In genomic region chr9:95504053-95504963, GRCh38 we compare ENCODE assay signal across 9 cellular contexts. TPM values are rescaled to one million over a fixed set of nuclear protein-coding genes. Genes with fewer than 3 reads are reported as not detected.
A peak's percentile ranks its signal among the peaks of the same experiment; 100 is the strongest.
DNase-seq lines count a peak whose midpoint lies in the region; ATAC-seq and TF ChIP-seq lines count a peak whose summit lies in the region.
"Had no signal": no experiment of that assay in that cellular context is flagged by ENCODE, and none has a peak within 500 bp of the region (broad histone marks: within the 10 kb centered on the region; RNA-seq: fewer than 3 reads in every experiment).

No MANE protein-coding gene starts in this region.

- no peak for TF ChIP-seq EP300 in suprapubic skin (IDR thresholded peaks at IDR 0.05)

- H3K27me3 ChIP-seq in left ventricle myocardium inferior (ENCODE audit: low read depth), result no peaks in the 10 kb centered on the region
- no peaks in the 10 kb centered on the region for H3K27me3 ChIP-seq in suprapubic skin

- H3K36me3 ChIP-seq in left ventricle myocardium inferior, result no peaks in the 10 kb centered on the region
- no peaks in the 10 kb centered on the region for H3K36me3 ChIP-seq in suprapubic skin

- 53% methylated on average over 15 of the region's 15 CpGs for WGBS in suprapubic skin

- DNase-seq in SIG-M5 treated with dmso at 0.1 percent for 504 hours (lab: John Stamatoyannopoulos, UW; ENCODE audit: unreplicated experiment) (peak; percentile 44), SIG-M5 (lab: John Stamatoyannopoulos, UW) (no peak), SW480 (ENCODE audit: low spot score) (peak; percentile 29), left ventricle myocardium inferior (no peak), suprapubic skin (ENCODE audit: low spot score in 2 of 2) (no peak), DMS153 (lab: John Stamatoyannopoulos, UW) (no peak)
- no peak for DNase-seq in activated effector memory CD4-positive, alpha-beta T cell treated with anti-CD3 and anti-CD28 coated beads, Interleukin-2, amount 50 U/mL, for 16 hours
- DNase-seq: activated T-cell treated with anti-CD3 and anti-CD28 coated beads, Interleukin-2, amount 50 U/mL, for 24 hours had no signal

- intact Hi-C loops in left ventricle myocardium inferior (cut with micrococcal nuclease), result no loop called here

- H3K4me3 ChIP-seq in left ventricle myocardium inferior (peak overlapping the region; percentile 96), suprapubic skin (peak overlapping the region; percentile 91)

- no peak for TF ChIP-seq CTCF in left ventricle myocardium inferior (IDR thresholded peaks at IDR 0.05; ENCODE audit: borderline replicate concordance)
- no peak for TF ChIP-seq CTCF in suprapubic skin (IDR thresholded peaks at IDR 0.05)

- H3K4me1 ChIP-seq in left ventricle myocardium inferior (peaks cover 77% of the 10 kb centered on the region), suprapubic skin (peaks cover 24% of the 10 kb centered on the region)

- H3K27ac ChIP-seq in left ventricle myocardium inferior (replicated peaks), result peak overlapping the region; percentile 99
- H3K27ac ChIP-seq in suprapubic skin, result no peak overlapping the region

- H3K9me3 ChIP-seq in left ventricle myocardium inferior (replicated peaks), result no peaks in the 10 kb centered on the region
- H3K9me3 ChIP-seq in suprapubic skin, result no peaks in the 10 kb centered on the region

- no peak for TF ChIP-seq POLR2A in suprapubic skin (IDR thresholded peaks at IDR 0.05)

- no peak for ATAC-seq in HG02884 (IDR thresholded peaks at IDR 0.05; ENCODE audit: unreplicated experiment)

RNA-seq across cellular contexts. Expression of gene PTCH1, which starts 12.5 kb away (rescaled TPM):
- total RNA-seq in left ventricle myocardium inferior (6.6 TPM), suprapubic skin (10 to 100 TPM in 3 of 4 donors, 1 to 10 TPM in 1; 9.9 to 59.0 (median 27.9) TPM)

Comparison
In these comparisons a context has a peak if more than half of its experiments do, and no peak if none do; other contexts are left out.
1. DNase-seq: peak in SIG-M5 treated with dmso at 0.1 percent for 504 hours (single experiment) and SW480 (single experiment); none in SIG-M5 (single experiment), left ventricle myocardium inferior (single experiment), suprapubic skin (0 of 2), DMS153 (single experiment) and activated effector memory CD4-positive, alpha-beta T cell treated with anti-CD3 and anti-CD28 coated beads, Interleukin-2, amount 50 U/mL, for 16 hours (single experiment).